Comparison of ENCODE assay signal across 19 cellular contexts in genomic region chr17:21249911-21250703, GRCh38. TPM values are rescaled to one million over a fixed set of nuclear protein-coding genes. Genes with fewer than 3 reads are reported as not detected.
A peak's percentile ranks its signal among the peaks of the same experiment; 100 is the strongest.
DNase-seq lines count a peak whose midpoint lies in the region; ATAC-seq, FAIRE-seq and TF ChIP-seq lines count a peak whose summit lies in the region.
"Had no signal": no experiment of that assay in that cellular context is flagged by ENCODE, and none has a peak within 500 bp of the region (broad histone marks: within the 10 kb centered on the region; RNA-seq: fewer than 3 reads in every experiment).

No MANE protein-coding gene starts in this region.

- no peak for TF ChIP-seq POLR2A in H1 (IDR thresholded peaks at IDR 0.05; ENCODE audit: control extremely low read depth in 1 of 2, low read depth in 2 of 2, low read length in 2 of 2)

- intact Hi-C loops in OCI-LY7 (cut with micrococcal nuclease; ENCODE audit: unreplicated experiment), result no loop called here
- intact Hi-C loops in psoas muscle (cut with DNase I), result loop anchor here in 1 of 2 donors (5.0 kb wide), 1 partner anchor 37 kb away; no protein-coding TSS in a partner anchor

- no peak overlapping the region for H3K14ac ChIP-seq in H1 (ENCODE audit: insufficient read length)

- ATAC-seq in psoas muscle (no peak), GM21825 (IDR thresholded peaks at IDR 0.05; ENCODE audit: unreplicated experiment) (no peak), GM21723 (IDR thresholded peaks at IDR 0.05; ENCODE audit: unreplicated experiment) (no peak)
- ATAC-seq: esophagus mucosa, mucosa of descending colon had no signal

- H3K4me3 ChIP-seq in OCI-LY7 (ENCODE audit: low read depth, low read length, poor library complexity, severe bottlenecking) (no peak overlapping the region), H1 (ENCODE audit: extremely low read depth in 1 of 4, insufficient read depth in 2 of 4, low read depth in 3 of 4, low read length in 4 of 4) (no peak overlapping the region), psoas muscle (peak overlapping the region; percentile 71)
- H3K4me3 ChIP-seq: adrenal gland, hepatocyte, mucosa of descending colon, suprapubic skin had no signal

- H3K18ac ChIP-seq in H1 (ENCODE audit: extremely low read depth, low read length), result no peak overlapping the region

- no peak overlapping the region for H4K5ac ChIP-seq in H1 (ENCODE audit: insufficient read length, low read depth, low read length)

- TF ChIP-seq EP300 in H1 (IDR thresholded peaks at IDR 0.05; ENCODE audit: borderline replicate concordance in 1 of 2, low read depth in 2 of 2, low read length in 2 of 2), result no peak

- FAIRE-seq in H1 (lab: Jason Lieb, UNC), result no peak

- peaks cover 26% of the 10 kb centered on the region for H3K4me1 ChIP-seq in OCI-LY7 (ENCODE audit: insufficient read depth, low read length, poor library complexity, severe bottlenecking)
- peaks cover 0 to 12% (median 4%) of the 10 kb centered on the region in 4 experiments; a peak in 5 of 7 replicates for H3K4me1 ChIP-seq in H1 (replicated peaks in 1 of 4; ENCODE audit: control insufficient read depth in 3 of 4, insufficient read depth in 4 of 4, low read length in 3 of 4)
- peaks cover 71% of the 10 kb centered on the region for H3K4me1 ChIP-seq in psoas muscle

- 87% methylated on average over 6 of the region's 7 CpGs; no CpG with 5 or more reads in 1 of the 2 experiments for WGBS in H1 (ENCODE audit: extremely low coverage in 1 of 2, insufficient coverage in 1 of 2, insufficient read length in 1 of 2, insufficient replicate concordance in 2 of 2, low coverage in 1 of 2, low lambda C conversion rate in 2 of 2, missing lambda C conversion rate in 1 of 2), 2 experiments
- WGBS in psoas muscle, 3 donors, result 44 to 54% (median 47%) methylated on average over 7 of the region's 7 CpGs

- H3K23ac ChIP-seq in H1 (ENCODE audit: insufficient read length), result no peak overlapping the region

- CTCF ChIA-PET in OCI-LY7 (lab: Charles Lee; ENCODE audit: unreplicated experiment), result no interaction called here
- CTCF ChIA-PET in H1 (lab: Charles Lee; ENCODE audit: partially characterized antibody), result interaction anchor here (0.7 to 6.6 kb wide), 13 partner anchors 11 to 147 kb away, joined by 3 to 42 read pairs (median 4); no protein-coding TSS in a partner anchor

- no peaks in the 10 kb centered on the region for H3K9me2 ChIP-seq in OCI-LY7 (ENCODE audit: insufficient read depth, low read length)

- TF ChIP-seq CTCF in OCI-LY7 (conservative IDR thresholded peaks at IDR 0.05; ENCODE audit: low read length) (0 out of 2 replicates have a peak, but pooled peaks have one; percentile 37), H1 (IDR thresholded peaks at IDR 0.05; ENCODE audit: control extremely low read depth in 1 of 3, insufficient read depth in 1 of 3, low read depth in 1 of 3, low read length in 3 of 3) (peak in 1 of 3 experiments; percentile 29; a peak in 1 of 4 replicates), psoas muscle (IDR thresholded peaks at IDR 0.05) (no peak)

- no peak overlapping the region for H3K4ac ChIP-seq in H1 (replicated peaks; ENCODE audit: insufficient read length, low read depth, low read length)

- H3K79me1 ChIP-seq in H1 (ENCODE audit: low read depth, low read length), result peaks cover 5% of the 10 kb centered on the region; the same call in 1 of the 2 replicates

- BruUV-seq in OCI-LY7 (replicated peaks; lab: Mats Ljungman, UMichigan), result no TSS peak

- H3K79me2 ChIP-seq in OCI-LY7 (ENCODE audit: insufficient read depth, low read depth, low read length), result no peaks in the 10 kb centered on the region
- H3K79me2 ChIP-seq in H1 (ENCODE audit: control insufficient read depth in 1 of 2, insufficient read depth in 2 of 2, low read length in 2 of 2), result no peaks in the 10 kb centered on the region

- no peak overlapping the region for H2AFZ ChIP-seq in OCI-LY7 (ENCODE audit: low read length)
- no peak overlapping the region for H2AFZ ChIP-seq in H1 (ENCODE audit: low read length)
- H2AFZ ChIP-seq: hepatocyte had no signal

- H2BK12ac ChIP-seq in H1 (ENCODE audit: low read depth, low read length), result no peak overlapping the region

- no peak overlapping the region for H2BK120ac ChIP-seq in H1 (replicated peaks; ENCODE audit: low read depth, low read length)

- no peak overlapping the region for H4K91ac ChIP-seq in H1 (replicated peaks; ENCODE audit: insufficient read length, low read length)

- no peak overlapping the region for H3K56ac ChIP-seq in H1 (replicated peaks; ENCODE audit: insufficient read length, low read depth, low read length)

- no peak overlapping the region for H2BK5ac ChIP-seq in H1 (ENCODE audit: low read depth, low read length)

- TF ChIP-seq RAD21 in H1 (IDR thresholded peaks at IDR 0.05 in 1 of 2, conservative IDR thresholded peaks at IDR 0.05 in 1 of 2; ENCODE audit: low read depth in 2 of 2, low read length in 2 of 2), result peak in 1 of 2 experiments; percentile 23; a peak in 2 of 4 replicates

- H3K9me3 ChIP-seq in OCI-LY7 (ENCODE audit: low read length) (no peaks in the 10 kb centered on the region), H1 (ENCODE audit: insufficient read depth in 2 of 2, low read depth in 1 of 2, low read length in 1 of 2) (no peaks in the 10 kb centered on the region), psoas muscle (no peaks in the 10 kb centered on the region)
- H3K9me3 ChIP-seq: adrenal gland, mucosa of descending colon, suprapubic skin had no signal

- no peak overlapping the region for H2AK5ac ChIP-seq in H1 (ENCODE audit: low read depth, low read length)

- H2BK20ac ChIP-seq in H1 (ENCODE audit: low read length), result no peak overlapping the region

- H3K23me2 ChIP-seq in H1 (ENCODE audit: low read depth, low read length), result peaks cover 6% of the 10 kb centered on the region; the same call in 1 of the 2 replicates

- no peak overlapping the region for H3K9ac ChIP-seq in H1 (replicated peaks in 1 of 4; ENCODE audit: extremely low read depth in 1 of 4, low read depth in 3 of 4, low read length in 3 of 4)

- H3K36me3 ChIP-seq in OCI-LY7 (ENCODE audit: insufficient read depth, low read length) (no peaks in the 10 kb centered on the region), H1 (ENCODE audit: control insufficient read depth in 2 of 4, insufficient read depth in 4 of 4, low read length in 3 of 4) (no peaks in the 10 kb centered on the region), psoas muscle (ENCODE audit: insufficient read depth in 1 of 2, low read depth in 1 of 2) (no peaks in the 10 kb centered on the region)
- H3K36me3 ChIP-seq: adrenal gland, suprapubic skin had no signal

- DNase-seq in NCI-H2171 treated with DMSO at 0.1 percent for 48 hours (lab: John Stamatoyannopoulos, UW) (peak; percentile 24), NCI-H2171 (lab: John Stamatoyannopoulos, UW) (no peak), OCI-LY7 (ENCODE audit: low spot score) (peak; percentile 31), H1 (ENCODE audit: low read depth in 1 of 2, low spot score in 2 of 2) (no peak), psoas muscle (no peak), NCI-H510A treated with DMSO at 0.1 percent for 48 hours (lab: John Stamatoyannopoulos, UW) (no peak)
- DNase-seq: activated CD4-positive, alpha-beta T cell treated with anti-CD3 and anti-CD28 coated beads, Interleukin-2, amount 10 ng/mL, durations not matched to agents 24 days and 14 days; activated T-cell treated with anti-CD3 and anti-CD28 coated beads, Interleukin-2, amount 50 U/mL, for 1 hour; adrenal gland; Calu3; cortex of kidney; Kasumi-1; mucosa of descending colon; NCI-H2029 had no signal

- H3K27ac ChIP-seq in OCI-LY7 (ENCODE audit: low read depth, low read length, poor library complexity, severe bottlenecking) (no peak overlapping the region), H1 (ENCODE audit: low read depth, low read length) (no peak overlapping the region), psoas muscle (peak overlapping the region; percentile 94)
- H3K27ac ChIP-seq: adrenal gland, hepatocyte, suprapubic skin had no signal

- no peak overlapping the region for H4K8ac ChIP-seq in H1 (ENCODE audit: extremely low read depth, insufficient read depth, low read length)

- H4K20me1 ChIP-seq in OCI-LY7 (ENCODE audit: insufficient read depth, low read length) (no peaks in the 10 kb centered on the region), H1 (replicated peaks in 1 of 2; ENCODE audit: control insufficient read depth in 1 of 2, insufficient read depth in 2 of 2, low read length in 2 of 2) (peaks cover 0 to 6% of the 10 kb centered on the region in 2 experiments)

- H3K4me2 ChIP-seq in OCI-LY7 (ENCODE audit: low read length) (no peak overlapping the region), H1 (ENCODE audit: insufficient read depth in 1 of 2, low read depth in 2 of 2, low read length in 2 of 2) (no peak overlapping the region)
- H3K4me2 ChIP-seq: hepatocyte had no signal

- POLR2A ChIA-PET in OCI-LY7 (lab: Charles Lee) (interaction anchor here (0.6 kb wide), 1 partner anchor 215 kb away, joined by 5 read pairs; no protein-coding TSS in a partner anchor), H1 (lab: Charles Lee; ENCODE audit: partially characterized antibody) (interaction anchor here (1.4 to 1.5 kb wide), 2 partner anchors 26 to 121 kb away, joined by 3 to 6 read pairs; no protein-coding TSS in a partner anchor)

- 0 out of 2 replicates have a peak overlapping the region, but pooled peaks have one; percentile 61 for H2BK15ac ChIP-seq in H1 (ENCODE audit: low read length)

- peaks cover 0 to 6% (median 4%) of the 10 kb centered on the region in 4 experiments; a peak in 2 of 7 replicates for H3K27me3 ChIP-seq in H1 (replicated peaks in 1 of 4; ENCODE audit: control insufficient read depth in 3 of 4, extremely low read depth in 1 of 4, insufficient read depth in 3 of 4, low read length in 3 of 4)
- H3K27me3 ChIP-seq in psoas muscle (ENCODE audit: insufficient read depth in 3 of 3, low read length in 2 of 3), result no peaks in the 10 kb centered on the region
- H3K27me3 ChIP-seq: adrenal gland, hepatocyte, suprapubic skin had no signal

RNA-seq across cellular contexts. Expression of gene NATD1, which starts 3.1 kb away (rescaled TPM):
- 0.41 and 0.85 TPM in 2 replicates for total RNA-seq in OCI-LY7 (2014; rRNA removed; shearing (Covaris generic))
- total RNA-seq in OCI-LY7 (2022) (6.0 and 6.8 TPM in 2 replicates), psoas muscle (10 to 100 TPM; 21.6 to 48.0 (median 24.5) TPM)
- 7.5 and 8.4 TPM in 2 replicates for total RNA-seq in H1 (2021; fragmentation: NEBNext Ultra II Directional; extraction: Animal tissue kit (Norgen Biotek cat#: 25700))
- polyA plus RNA-seq in H1 (2011; rRNA removed) (5.4 and 8.8 TPM in 2 replicates), psoas muscle (10 to 100 TPM in 2 of 3 donors, 1 to 10 TPM in 1; 4.7 to 15.1 (median 10.5) TPM)
- polyA plus RNA-seq in H1 (2011; cell fraction: cytosol; rRNA removed), result 6.3 TPM
- 7.7 TPM for polyA plus RNA-seq in H1 (2011; cell fraction: nucleus; rRNA removed)
- polyA plus RNA-seq in H1 (2012, experiment 1 of 2), result 5.8 to 7.2 TPM (median 5.9 TPM) in 4 replicates
- 5.1 TPM for polyA plus RNA-seq in H1 (2012, experiment 2 of 2)
- polyA plus RNA-seq in H1 (2013, experiment 1 of 2), result 4.8 TPM
- polyA plus RNA-seq in H1 (2013, experiment 2 of 2), result 4.8 TPM
- polyA minus RNA-seq in H1 (2011; rRNA and poly(A)+ RNA removed), result 4.7 and 6.3 TPM in 2 replicates
- 5.9 TPM for polyA minus RNA-seq in H1 (2011; cell fraction: cytosol; rRNA and poly(A)+ RNA removed)
- 5.7 TPM for polyA minus RNA-seq in H1 (2011; cell fraction: nucleus; rRNA and poly(A)+ RNA removed)

RNA-seq across cellular contexts. Expression of gene MAP2K3, which starts 34.4 kb away (rescaled TPM):
- 13.6 and 27.8 TPM in 2 replicates for total RNA-seq in OCI-LY7 (2014; rRNA removed; shearing (Covaris generic))
- total RNA-seq in OCI-LY7 (2022) (70.3 and 71.5 TPM in 2 replicates), psoas muscle (100 to 1,000 TPM in 2 of 4 donors, 10 to 100 TPM in 2; 64.4 to 126 (median 107) TPM)
- total RNA-seq in H1 (2021; fragmentation: NEBNext Ultra II Directional; extraction: Animal tissue kit (Norgen Biotek cat#: 25700)), result 32.4 and 33.5 TPM in 2 replicates
- polyA plus RNA-seq in H1 (2011; rRNA removed) (16.9 and 24.3 TPM in 2 replicates), psoas muscle (100 to 1,000 TPM in 2 of 3 donors, 10 to 100 TPM in 1; 86.3 to 229 (median 146) TPM)
- polyA plus RNA-seq in H1 (2011; cell fraction: cytosol; rRNA removed), result 15.7 TPM
- 17.8 TPM for polyA plus RNA-seq in H1 (2011; cell fraction: nucleus; rRNA removed)
- 17.6 to 31.6 TPM (median 28.7 TPM) in 4 replicates for polyA plus RNA-seq in H1 (2012, experiment 1 of 2)
- polyA plus RNA-seq in H1 (2012, experiment 2 of 2), result 29.4 TPM
- 19.3 TPM for polyA plus RNA-seq in H1 (2013, experiment 1 of 2)
- polyA plus RNA-seq in H1 (2013, experiment 2 of 2), result 20.9 TPM
- 8.4 and 10.1 TPM in 2 replicates for polyA minus RNA-seq in H1 (2011; rRNA and poly(A)+ RNA removed)
- 8.6 TPM for polyA minus RNA-seq in H1 (2011; cell fraction: cytosol; rRNA and poly(A)+ RNA removed)
- 13.8 TPM for polyA minus RNA-seq in H1 (2011; cell fraction: nucleus; rRNA and poly(A)+ RNA removed)

RNA-seq across cellular contexts. Expression of gene TMEM11, which starts 36.1 kb away (rescaled TPM):
- 26.8 and 27.3 TPM in 2 replicates for total RNA-seq in OCI-LY7 (2014; rRNA removed; shearing (Covaris generic))
- 32.7 and 34.0 TPM in 2 replicates for total RNA-seq in OCI-LY7 (2022)
- 33.3 and 34.2 TPM in 2 replicates for total RNA-seq in H1 (2021; fragmentation: NEBNext Ultra II Directional; extraction: Animal tissue kit (Norgen Biotek cat#: 25700))
- polyA plus RNA-seq in H1 (2011; rRNA removed), result 90.4 and 133 TPM in 2 replicates
- 66.8 TPM for polyA plus RNA-seq in H1 (2011; cell fraction: cytosol; rRNA removed)
- polyA plus RNA-seq in H1 (2011; cell fraction: nucleus; rRNA removed), result 70.3 TPM
- 23.0 to 40.0 TPM (median 34.0 TPM) in 4 replicates for polyA plus RNA-seq in H1 (2012, experiment 1 of 2)
- polyA plus RNA-seq in H1 (2012, experiment 2 of 2), result 35.1 TPM
- 29.5 TPM for polyA plus RNA-seq in H1 (2013, experiment 1 of 2)
- 29.8 TPM for polyA plus RNA-seq in H1 (2013, experiment 2 of 2)
- polyA minus RNA-seq in H1 (2011; rRNA and poly(A)+ RNA removed), result 35.5 and 44.9 TPM in 2 replicates
- polyA minus RNA-seq in H1 (2011; cell fraction: cytosol; rRNA and poly(A)+ RNA removed), result 27.9 TPM
- polyA minus RNA-seq in H1 (2011; cell fraction: nucleus; rRNA and poly(A)+ RNA removed), result 38.5 TPM
- total RNA-seq in psoas muscle, result 10 to 100 TPM; 52.9 to 78.4 (median 58.6) TPM
- polyA plus RNA-seq in psoas muscle, result 100 to 1,000 TPM in 2 of 3 donors, 10 to 100 TPM in 1; 89.6 to 159 (median 109) TPM

Comparison
In these comparisons a context has a peak if more than half of its experiments do, and no peak if none do; other contexts are left out.
1. DNase-seq: peak in NCI-H2171 treated with DMSO at 0.1 percent for 48 hours (single experiment) and OCI-LY7 (single experiment); none in NCI-H2171 (single experiment), H1 (0 of 2), psoas muscle (0 of 2) and NCI-H510A treated with DMSO at 0.1 percent for 48 hours (single experiment).